Comparison of ENCODE assay signal across 7 cellular contexts in the genomic region with DNA sequence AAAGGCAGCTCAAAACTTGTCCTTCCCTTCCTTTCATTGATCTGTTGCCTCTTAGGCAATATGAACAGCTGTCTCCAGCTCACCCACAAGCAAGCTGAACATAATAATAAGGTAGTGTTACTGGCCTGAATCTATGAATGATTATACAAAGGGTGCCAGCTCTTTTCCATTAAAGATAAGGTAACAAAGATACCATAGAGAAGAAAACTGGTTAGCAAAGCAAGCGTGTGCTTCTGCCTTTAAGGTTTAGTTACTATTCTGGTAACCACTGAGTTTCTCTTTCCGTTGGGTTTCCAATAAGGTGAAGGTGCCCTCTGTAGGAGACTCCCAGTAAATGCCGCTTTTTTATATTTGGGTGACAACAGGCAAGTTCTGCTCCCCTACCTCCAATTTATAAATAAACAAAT. TPM values are rescaled to one million over a fixed set of nuclear protein-coding genes. Genes with fewer than 3 reads are reported as not detected.
DNase-seq lines count a peak whose midpoint lies in the region; ATAC-seq, FAIRE-seq and TF ChIP-seq lines count a peak whose summit lies in the region.

No MANE protein-coding gene starts in this region.

- intact Hi-C loops in IMR-90 (cut with micrococcal nuclease), result loop anchor here (1.0 to 5.0 kb wide), 4 partner anchors 559 to 918 kb away; no protein-coding TSS in a partner anchor
- intact Hi-C loops in esophagus squamous epithelium (cut with DNase I), result no loop called here

- H3K18ac ChIP-seq in IMR-90 (ENCODE audit: low read depth, low read length), result no peak overlapping the region

- no peak overlapping the region for H2AFZ ChIP-seq in IMR-90 (replicated peaks; ENCODE audit: low read length, poor library complexity)

- no peaks in the 10 kb centered on the region for H3K9me1 ChIP-seq in IMR-90 (ENCODE audit: insufficient read depth, low read length)

- no peaks in the 10 kb centered on the region for H3K79me1 ChIP-seq in IMR-90 (ENCODE audit: low read depth in 1 of 2, low read length in 2 of 2)

- H3K9ac ChIP-seq in IMR-90 (ENCODE audit: low read depth, low read length), result no peak overlapping the region

- H3K4ac ChIP-seq in IMR-90 (ENCODE audit: low read depth, low read length), result no peak overlapping the region

- H3K14ac ChIP-seq in IMR-90 (replicated peaks; ENCODE audit: low read depth, low read length), result no peak overlapping the region

- H3K4me1 ChIP-seq in IMR-90 (ENCODE audit: control insufficient read depth, insufficient read depth, low read length) (no peaks in the 10 kb centered on the region), Peyer's patch (no peaks in the 10 kb centered on the region), esophagus squamous epithelium (peaks cover 0 to 9% (median 0%) of the 10 kb centered on the region in 3 donors), gastroesophageal sphincter (no peaks in the 10 kb centered on the region)

- POLR2A ChIA-PET in IMR-90 (lab: Charles Lee; ENCODE audit: unreplicated experiment), result no interaction called here

- H4K20me1 ChIP-seq in IMR-90 (ENCODE audit: insufficient read depth, low read length), result no peaks in the 10 kb centered on the region

- no peak for DNase-seq in GM12892 (ENCODE audit: insufficient read length)
- peak; percentile 27 for DNase-seq in IMR-90
- no peak for DNase-seq in Peyer's patch
- no peak for DNase-seq in esophagus squamous epithelium (lab: John Stamatoyannopoulos, UW)
- DNase-seq in pons (ENCODE audit: low spot score), result peak; percentile 59

- no TSS peak for BruUV-seq in IMR-90 (replicated peaks; lab: Mats Ljungman, UMichigan)

- TF ChIP-seq RAD21 in IMR-90 (IDR thresholded peaks at IDR 0.05; ENCODE audit: low read length), result peak; percentile 51

- no peak overlapping the region for H2AK9ac ChIP-seq in IMR-90 (replicated peaks; ENCODE audit: low read depth, low read length, poor library complexity)

- H4K5ac ChIP-seq in IMR-90 (ENCODE audit: low read depth, low read length), result no peak overlapping the region

- H3K4me3 ChIP-seq in IMR-90 (ENCODE audit: insufficient read depth, low read depth, low read length), result no peak overlapping the region
- H3K4me3 ChIP-seq in Peyer's patch, result peak overlapping the region in 1 of 4 donors; percentile 15
- H3K4me3 ChIP-seq in esophagus squamous epithelium, result peak overlapping the region in 1 of 4 donors; percentile 39
- no peak overlapping the region for H3K4me3 ChIP-seq in gastroesophageal sphincter

- ATAC-seq in GM21737 (IDR thresholded peaks at IDR 0.05; ENCODE audit: unreplicated experiment), result peak; percentile 94
- ATAC-seq in IMR-90 (ENCODE audit: low read depth), result peak; percentile 78
- ATAC-seq in gastroesophageal sphincter, result no peak

- H3K27ac ChIP-seq in IMR-90 (ENCODE audit: insufficient read depth, low read length) (no peak overlapping the region), Peyer's patch (no peak overlapping the region), esophagus squamous epithelium (no peak overlapping the region), gastroesophageal sphincter (no peak overlapping the region)

- H3K4me2 ChIP-seq in IMR-90 (ENCODE audit: low read depth, low read length), result no peak overlapping the region

- no peak overlapping the region for H4K8ac ChIP-seq in IMR-90 (ENCODE audit: low read depth in 2 of 2, low read length in 2 of 2)

- H2BK20ac ChIP-seq in IMR-90 (ENCODE audit: low read depth, low read length), result no peak overlapping the region

- TF ChIP-seq CTCF in IMR-90 (conservative IDR thresholded peaks at IDR 0.05; ENCODE audit: low read depth, low read length) (peak; percentile 55), Peyer's patch (IDR thresholded peaks at IDR 0.05) (peak in 4 of 6 experiments; percentile 37 to 83 (median 78)), esophagus squamous epithelium (IDR thresholded peaks at IDR 0.05) (peak in 4 of 6 experiments; percentile 34 to 46 (median 40)), gastroesophageal sphincter (IDR thresholded peaks at IDR 0.05) (peak in 2 of 4 experiments; percentile 30 to 46)

- no peak overlapping the region for H2BK120ac ChIP-seq in IMR-90 (ENCODE audit: low read depth, low read length)

- TF ChIP-seq EP300 in gastroesophageal sphincter (IDR thresholded peaks at IDR 0.05), result no peak

- no peaks in the 10 kb centered on the region for H3K36me3 ChIP-seq in IMR-90 (ENCODE audit: control insufficient read depth, insufficient read depth, low read length)
- no peaks in the 10 kb centered on the region for H3K36me3 ChIP-seq in Peyer's patch
- H3K36me3 ChIP-seq in esophagus squamous epithelium, result no peaks in the 10 kb centered on the region
- H3K36me3 ChIP-seq in gastroesophageal sphincter, result no peaks in the 10 kb centered on the region

- H3K56ac ChIP-seq in IMR-90 (ENCODE audit: extremely low read depth, insufficient read depth, low read length), result no peak overlapping the region

- no peak overlapping the region for H3K23ac ChIP-seq in IMR-90 (ENCODE audit: low read depth, low read length)

- H3K9me3 ChIP-seq in IMR-90 (ENCODE audit: control insufficient read depth, insufficient read depth, low read length), result no peaks in the 10 kb centered on the region
- no peaks in the 10 kb centered on the region for H3K9me3 ChIP-seq in Peyer's patch
- H3K9me3 ChIP-seq in esophagus squamous epithelium, result no peaks in the 10 kb centered on the region
- peaks cover 0 to 3% (median 0%) of the 10 kb centered on the region in 3 donors for H3K9me3 ChIP-seq in gastroesophageal sphincter

- no CpG with 5 or more reads among the region's 3 CpGs for WGBS in IMR-90 (ENCODE audit: extremely low coverage in 2 of 2, insufficient read length in 1 of 2), 2 experiments
- WGBS in esophagus squamous epithelium, 2 donors, result 6% methylated on average over 3 of the region's 3 CpGs
- 6 to 10% methylated on average over 3 of the region's 3 CpGs for WGBS in gastroesophageal sphincter (ENCODE audit: low coverage in 1 of 2), 2 donors

- in situ Hi-C loops in IMR-90 (cut with MboI; ENCODE audit: low sequenced_read_pairs), result loop anchor here (10.0 kb wide), 1 partner anchor 554 kb away; no protein-coding TSS in a partner anchor

- dilution Hi-C loops in IMR-90 (cut with HindIII; ENCODE audit: low sequenced_read_pairs, unreplicated experiment), result no loop called here

- FAIRE-seq in GM12892 (lab: Jason Lieb, UNC), result peak; percentile 63

- H2AK5ac ChIP-seq in IMR-90 (ENCODE audit: low read depth, low read length), result no peak overlapping the region

- no peak overlapping the region for H2BK5ac ChIP-seq in IMR-90 (ENCODE audit: low read depth, low read length, poor library complexity, severe bottlenecking)

- H3K27me3 ChIP-seq in IMR-90 (ENCODE audit: control insufficient read depth, insufficient read depth, low read length) (no peaks in the 10 kb centered on the region), Peyer's patch (no peaks in the 10 kb centered on the region), esophagus squamous epithelium (no peaks in the 10 kb centered on the region), gastroesophageal sphincter (no peaks in the 10 kb centered on the region)

- no peak for TF ChIP-seq POLR2A in GM12892 (IDR thresholded peaks at IDR 0.05; ENCODE audit: low read depth, low read length)
- no peak for TF ChIP-seq POLR2A in IMR-90 (IDR thresholded peaks at IDR 0.05; ENCODE audit: low read depth, low read length)
- TF ChIP-seq POLR2A in Peyer's patch (IDR thresholded peaks at IDR 0.05), result no peak
- no peak for TF ChIP-seq POLR2A in esophagus squamous epithelium (IDR thresholded peaks at IDR 0.05)
- no peak for TF ChIP-seq POLR2A in gastroesophageal sphincter (IDR thresholded peaks at IDR 0.05)

- no peak overlapping the region for H2BK15ac ChIP-seq in IMR-90 (ENCODE audit: low read depth, low read length)

- no peak overlapping the region for H4K91ac ChIP-seq in IMR-90 (ENCODE audit: insufficient read depth, low read depth, low read length)

- CTCF ChIA-PET in IMR-90 (lab: Yijun Ruan, JAX), result interaction anchor here (0.6 to 2.2 kb wide), 7 partner anchors 11 to 916 kb away, joined by 3 to 14 read pairs (median 4); no protein-coding TSS in a partner anchor

TF ChIP-seq in IMR-90, 13 proteins besides CTCF, POLR2A, EP300 and RAD21:
- TF ChIP-seq SMC3 (IDR thresholded peaks at IDR 0.05; ENCODE audit: low read depth, low read length), result peak; percentile 52
- no peak for TF ChIP-seq ELK1 (IDR thresholded peaks at IDR 0.05; ENCODE audit: borderline replicate concordance, low read depth, low read length)
TF ChIP-seq in IMR-90: peak in this region for 1.

RNA-seq across cellular contexts. Expression of gene DACH1, which starts 12.1 kb away (rescaled TPM):
- not detected for polyA plus RNA-seq in GM12892 (2012; ENCODE audit: missing spikeins)
- total RNA-seq in IMR-90 (2012; rRNA removed), result not detected in 2 replicates
- not detected in 2 replicates for polyA plus RNA-seq in IMR-90 (2012; rRNA removed)
- polyA plus RNA-seq in IMR-90 (2012; cell fraction: cytosol; rRNA removed), result 0.01 TPM in 1 of 2 replicates, not detected in the other
- polyA plus RNA-seq in IMR-90 (2012; cell fraction: nucleus; rRNA removed; ENCODE audit: low replicate concordance), result 0.01 TPM in 1 of 2 replicates, not detected in the other
- total RNA-seq in Peyer's patch, result 10 to 100 TPM; 15.2 to 63.5 (median 24.4) TPM
- 1 to 10 TPM in 2 of 4 donors, under 1 TPM in 2; 0.08 to 2.3 (median 0.71) TPM for total RNA-seq in esophagus squamous epithelium
- total RNA-seq in gastroesophageal sphincter, result 1 to 10 TPM; 1.1 to 2.1 (median 1.7) TPM

Comparison
In these comparisons a context has a peak if more than half of its experiments do, and no peak if none do; other contexts are left out.
1. DNase-seq: peak in IMR-90 (single experiment) and pons (single experiment); none in GM12892 (single experiment), Peyer's patch (0 of 3) and esophagus squamous epithelium (single experiment).
2. RNA of gene DACH1, which starts 12.1 kb away (total RNA-seq): 15.2 to 63.5 TPM in Peyer's patch; 1.1 to 2.1 TPM in gastroesophageal sphincter, 0.08 to 2.3 TPM in esophagus squamous epithelium and not detected in IMR-90; every median in the first group is over 4 times any median in the second.